In the genomic region with DNA sequence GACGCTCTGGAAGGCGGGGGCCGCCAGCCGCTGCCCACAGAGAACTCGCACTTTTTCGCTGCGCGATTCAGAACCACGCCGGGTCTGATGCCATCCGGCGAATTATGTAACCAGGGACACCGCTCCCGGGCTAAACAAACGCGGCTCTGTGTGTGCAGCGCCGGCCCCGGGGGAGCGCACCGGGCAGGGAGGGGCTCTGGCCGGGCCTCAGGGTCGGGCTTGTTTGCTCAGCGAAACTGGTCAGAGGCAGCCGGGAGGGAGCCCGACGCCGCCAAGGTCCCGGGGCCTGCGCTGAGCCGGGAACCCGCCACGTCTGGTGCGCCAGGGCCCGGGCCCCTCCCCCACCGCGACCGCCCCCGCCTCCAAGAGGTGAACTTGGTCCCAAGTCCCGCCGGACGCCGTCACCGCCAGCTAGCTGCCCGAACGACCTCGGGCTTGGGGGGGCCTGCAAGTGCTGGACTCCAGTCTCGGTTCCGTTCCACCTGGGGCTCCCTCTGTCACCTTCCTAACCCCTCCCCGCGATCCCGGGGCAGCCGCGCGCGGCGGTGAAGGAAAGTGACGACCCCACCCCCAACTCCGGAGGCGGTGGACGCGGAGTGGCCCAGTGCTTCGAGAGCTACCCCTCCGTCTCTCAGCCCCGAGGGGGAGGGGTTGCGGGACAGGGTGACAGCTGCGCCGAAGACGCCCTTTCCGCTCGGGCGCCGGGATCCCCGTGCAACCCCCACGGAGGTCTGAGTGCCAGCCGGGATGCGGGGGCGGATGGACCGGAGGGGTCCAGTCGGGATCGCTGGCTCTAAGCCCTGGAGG, we compare ENCODE assay signal across 1 cellular context.
TF ChIP-seq lines count a peak whose summit lies in the region.

No MANE protein-coding gene starts in this region.

TF ChIP-seq in K562, 482 proteins besides CTCF, POLR2A, EP300 and RAD21 (continued from another document and continues in another):
- TF ChIP-seq PHF20 (IDR thresholded peaks at IDR 0.05; ENCODE audit: partially characterized antibody), result no peak
- TF ChIP-seq ZNF57 (CRISPR knock-in tag; IDR thresholded peaks at IDR 0.05), result no peak
- TF ChIP-seq HMGN3 (IDR thresholded peaks at IDR 0.05; ENCODE audit: borderline replicate concordance, extremely low read depth, insufficient read length, low read depth, low read length), result peak; percentile 18
- peak in 1 of 2 experiments; percentile 41; a peak in 1 of 4 replicates for TF ChIP-seq MAZ (CRISPR knock-in tag; conservative IDR thresholded peaks at IDR 0.05 in 1 of 2, IDR thresholded peaks at IDR 0.05 in 1 of 2)
- TF ChIP-seq, protein P1, sequence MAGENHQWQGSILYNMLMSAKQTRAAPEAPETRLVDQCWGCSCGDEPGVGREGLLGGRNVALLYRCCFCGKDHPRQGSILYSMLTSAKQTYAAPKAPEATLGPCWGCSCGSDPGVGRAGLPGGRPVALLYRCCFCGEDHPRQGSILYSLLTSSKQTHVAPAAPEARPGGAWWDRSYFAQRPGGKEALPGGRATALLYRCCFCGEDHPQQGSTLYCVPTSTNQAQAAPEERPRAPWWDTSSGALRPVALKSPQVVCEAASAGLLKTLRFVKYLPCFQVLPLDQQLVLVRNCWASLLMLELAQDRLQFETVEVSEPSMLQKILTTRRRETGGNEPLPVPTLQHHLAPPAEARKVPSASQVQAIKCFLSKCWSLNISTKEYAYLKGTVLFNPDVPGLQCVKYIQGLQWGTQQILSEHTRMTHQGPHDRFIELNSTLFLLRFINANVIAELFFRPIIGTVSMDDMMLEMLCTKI (IDR thresholded peaks at IDR 0.05; ENCODE audit: partially characterized antibody), result no peak
- TF ChIP-seq ETV6 (IDR thresholded peaks at IDR 0.05; ENCODE audit: borderline replicate concordance in 1 of 2, low read depth in 2 of 2, low read length in 1 of 2), result no peak
- no peak for TF ChIP-seq ETV6 (CRISPR knock-in tag; IDR thresholded peaks at IDR 0.05; ENCODE audit: borderline replicate concordance)
- no peak for TF ChIP-seq SMARCE1 (IDR thresholded peaks at IDR 0.05)
- TF ChIP-seq, protein P2, sequence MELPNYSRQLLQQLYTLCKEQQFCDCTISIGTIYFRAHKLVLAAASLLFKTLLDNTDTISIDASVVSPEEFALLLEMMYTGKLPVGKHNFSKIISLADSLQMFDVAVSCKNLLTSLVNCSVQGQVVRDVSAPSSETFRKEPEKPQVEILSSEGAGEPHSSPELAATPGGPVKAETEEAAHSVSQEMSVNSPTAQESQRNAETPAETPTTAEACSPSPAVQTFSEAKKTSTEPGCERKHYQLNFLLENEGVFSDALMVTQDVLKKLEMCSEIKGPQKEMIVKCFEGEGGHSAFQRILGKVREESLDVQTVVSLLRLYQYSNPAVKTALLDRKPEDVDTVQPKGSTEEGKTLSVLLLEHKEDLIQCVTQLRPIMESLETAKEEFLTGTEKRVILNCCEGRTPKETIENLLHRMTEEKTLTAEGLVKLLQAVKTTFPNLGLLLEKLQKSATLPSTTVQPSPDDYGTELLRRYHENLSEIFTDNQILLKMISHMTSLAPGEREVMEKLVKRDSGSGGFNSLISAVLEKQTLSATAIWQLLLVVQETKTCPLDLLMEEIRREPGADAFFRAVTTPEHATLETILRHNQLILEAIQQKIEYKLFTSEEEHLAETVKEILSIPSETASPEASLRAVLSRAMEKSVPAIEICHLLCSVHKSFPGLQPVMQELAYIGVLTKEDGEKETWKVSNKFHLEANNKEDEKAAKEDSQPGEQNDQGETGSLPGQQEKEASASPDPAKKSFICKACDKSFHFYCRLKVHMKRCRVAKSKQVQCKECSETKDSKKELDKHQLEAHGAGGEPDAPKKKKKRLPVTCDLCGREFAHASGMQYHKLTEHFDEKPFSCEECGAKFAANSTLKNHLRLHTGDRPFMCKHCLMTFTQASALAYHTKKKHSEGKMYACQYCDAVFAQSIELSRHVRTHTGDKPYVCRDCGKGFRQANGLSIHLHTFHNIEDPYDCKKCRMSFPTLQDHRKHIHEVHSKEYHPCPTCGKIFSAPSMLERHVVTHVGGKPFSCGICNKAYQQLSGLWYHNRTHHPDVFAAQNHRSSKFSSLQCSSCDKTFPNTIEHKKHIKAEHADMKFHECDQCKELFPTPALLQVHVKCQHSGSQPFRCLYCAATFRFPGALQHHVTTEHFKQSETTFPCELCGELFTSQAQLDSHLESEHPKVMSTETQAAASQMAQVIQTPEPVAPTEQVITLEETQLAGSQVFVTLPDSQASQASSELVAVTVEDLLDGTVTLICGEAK (IDR thresholded peaks at IDR 0.05), result no peak; the same call in 1 of the 2 replicates
- TF ChIP-seq, protein P2 (CRISPR knock-in tag; IDR thresholded peaks at IDR 0.05), result no peak
- TF ChIP-seq CEBPG (CRISPR knock-in tag; IDR thresholded peaks at IDR 0.05), result peak; percentile 33; the same call in 1 of the 2 replicates
- TF ChIP-seq CEBPG (tag; conservative IDR thresholded peaks at IDR 0.05 in 1 of 2, IDR thresholded peaks at IDR 0.05 in 1 of 2), result no peak
- TF ChIP-seq JUN (IDR thresholded peaks at IDR 0.05; ENCODE audit: borderline replicate concordance, low read depth, low read length), result no peak
- 0 out of 2 replicates have a peak, but pooled peaks have one; percentile 32 for TF ChIP-seq JUN (CRISPR knock-in tag; IDR thresholded peaks at IDR 0.05; ENCODE audit: borderline replicate concordance)
- 0 out of 2 replicates have a peak, but pooled peaks have one; percentile 16 for TF ChIP-seq ZEB2 (IDR thresholded peaks at IDR 0.05)
- no peak for TF ChIP-seq GATAD2B (IDR thresholded peaks at IDR 0.05; ENCODE audit: borderline replicate concordance)
- TF ChIP-seq ZFX (CRISPR knock-in tag; IDR thresholded peaks at IDR 0.05), result peak; percentile 63; the same call in 1 of the 2 replicates
- TF ChIP-seq, protein P3, sequence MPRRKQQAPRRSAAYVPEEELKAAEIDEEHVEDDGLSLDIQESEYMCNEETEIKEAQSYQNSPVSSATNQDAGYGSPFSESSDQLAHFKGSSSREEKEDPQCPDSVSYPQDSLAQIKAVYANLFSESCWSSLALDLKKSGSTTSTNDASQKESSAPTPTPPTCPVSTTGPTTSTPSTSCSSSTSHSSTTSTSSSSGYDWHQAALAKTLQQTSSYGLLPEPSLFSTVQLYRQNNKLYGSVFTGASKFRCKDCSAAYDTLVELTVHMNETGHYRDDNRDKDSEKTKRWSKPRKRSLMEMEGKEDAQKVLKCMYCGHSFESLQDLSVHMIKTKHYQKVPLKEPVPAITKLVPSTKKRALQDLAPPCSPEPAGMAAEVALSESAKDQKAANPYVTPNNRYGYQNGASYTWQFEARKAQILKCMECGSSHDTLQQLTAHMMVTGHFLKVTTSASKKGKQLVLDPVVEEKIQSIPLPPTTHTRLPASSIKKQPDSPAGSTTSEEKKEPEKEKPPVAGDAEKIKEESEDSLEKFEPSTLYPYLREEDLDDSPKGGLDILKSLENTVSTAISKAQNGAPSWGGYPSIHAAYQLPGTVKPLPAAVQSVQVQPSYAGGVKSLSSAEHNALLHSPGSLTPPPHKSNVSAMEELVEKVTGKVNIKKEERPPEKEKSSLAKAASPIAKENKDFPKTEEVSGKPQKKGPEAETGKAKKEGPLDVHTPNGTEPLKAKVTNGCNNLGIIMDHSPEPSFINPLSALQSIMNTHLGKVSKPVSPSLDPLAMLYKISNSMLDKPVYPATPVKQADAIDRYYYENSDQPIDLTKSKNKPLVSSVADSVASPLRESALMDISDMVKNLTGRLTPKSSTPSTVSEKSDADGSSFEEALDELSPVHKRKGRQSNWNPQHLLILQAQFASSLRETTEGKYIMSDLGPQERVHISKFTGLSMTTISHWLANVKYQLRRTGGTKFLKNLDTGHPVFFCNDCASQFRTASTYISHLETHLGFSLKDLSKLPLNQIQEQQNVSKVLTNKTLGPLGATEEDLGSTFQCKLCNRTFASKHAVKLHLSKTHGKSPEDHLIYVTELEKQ (CRISPR knock-in tag; IDR thresholded peaks at IDR 0.05), result no peak
- no peak for TF ChIP-seq SIN3B (IDR thresholded peaks at IDR 0.05; ENCODE audit: low read depth)
- TF ChIP-seq NFRKB (IDR thresholded peaks at IDR 0.05; ENCODE audit: low read depth), result no peak; the same call in 1 of the 2 replicates
- TF ChIP-seq, protein P4, sequence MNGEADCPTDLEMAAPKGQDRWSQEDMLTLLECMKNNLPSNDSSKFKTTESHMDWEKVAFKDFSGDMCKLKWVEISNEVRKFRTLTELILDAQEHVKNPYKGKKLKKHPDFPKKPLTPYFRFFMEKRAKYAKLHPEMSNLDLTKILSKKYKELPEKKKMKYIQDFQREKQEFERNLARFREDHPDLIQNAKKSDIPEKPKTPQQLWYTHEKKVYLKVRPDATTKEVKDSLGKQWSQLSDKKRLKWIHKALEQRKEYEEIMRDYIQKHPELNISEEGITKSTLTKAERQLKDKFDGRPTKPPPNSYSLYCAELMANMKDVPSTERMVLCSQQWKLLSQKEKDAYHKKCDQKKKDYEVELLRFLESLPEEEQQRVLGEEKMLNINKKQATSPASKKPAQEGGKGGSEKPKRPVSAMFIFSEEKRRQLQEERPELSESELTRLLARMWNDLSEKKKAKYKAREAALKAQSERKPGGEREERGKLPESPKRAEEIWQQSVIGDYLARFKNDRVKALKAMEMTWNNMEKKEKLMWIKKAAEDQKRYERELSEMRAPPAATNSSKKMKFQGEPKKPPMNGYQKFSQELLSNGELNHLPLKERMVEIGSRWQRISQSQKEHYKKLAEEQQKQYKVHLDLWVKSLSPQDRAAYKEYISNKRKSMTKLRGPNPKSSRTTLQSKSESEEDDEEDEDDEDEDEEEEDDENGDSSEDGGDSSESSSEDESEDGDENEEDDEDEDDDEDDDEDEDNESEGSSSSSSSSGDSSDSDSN (IDR thresholded peaks at IDR 0.05; ENCODE audit: borderline replicate concordance in 1 of 2, low read depth in 2 of 2, low read length in 2 of 2), result peak in 1 of 2 experiments; percentile 57; a peak in 1 of 4 replicates
- no peak for TF ChIP-seq KLF1 (tag; IDR thresholded peaks at IDR 0.05)
- no peak for TF ChIP-seq JUND (IDR thresholded peaks at IDR 0.05; ENCODE audit: borderline replicate concordance, low read depth, low read length)
- TF ChIP-seq JUND (tag; IDR thresholded peaks at IDR 0.05; ENCODE audit: borderline replicate concordance, low read depth, low read length), result no peak
- no peak for TF ChIP-seq TAF9B (IDR thresholded peaks at IDR 0.05; ENCODE audit: partially characterized antibody)
- 0 out of 2 replicates have a peak, but pooled peaks have one; percentile 20 for TF ChIP-seq CREB1 (IDR thresholded peaks at IDR 0.05)
- no peak for TF ChIP-seq CREB1 (CRISPR knock-in tag; IDR thresholded peaks at IDR 0.05)
